In the genomic region with DNA sequence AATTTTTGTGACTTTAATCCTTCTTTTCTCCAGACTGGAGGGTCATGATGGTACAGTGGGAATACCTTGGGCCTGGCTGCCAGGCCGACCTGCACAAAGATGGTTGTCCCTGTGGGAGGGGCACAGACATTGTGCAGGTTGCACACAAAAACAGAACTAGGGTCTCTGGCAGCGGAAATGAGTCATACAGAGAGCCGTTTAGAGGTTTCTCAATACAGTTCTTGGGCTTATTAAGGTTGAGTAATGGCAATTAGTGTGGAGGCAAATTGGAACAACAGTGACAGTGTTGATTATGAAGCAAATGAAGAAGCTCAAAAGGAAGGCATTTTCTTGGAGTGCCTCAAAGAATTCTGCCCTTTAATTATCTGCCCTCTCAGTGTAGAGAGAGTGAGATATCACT, we compare ENCODE assay signal across 26 cellular contexts.
A peak's percentile ranks its signal among the peaks of the same experiment; 100 is the strongest.
DNase-seq lines count a peak whose midpoint lies in the region; ATAC-seq and TF ChIP-seq lines count a peak whose summit lies in the region.
"Had no signal": no experiment of that assay in that cellular context is flagged by ENCODE, and none has a peak within 500 bp of the region (broad histone marks: within the 10 kb centered on the region; RNA-seq: fewer than 3 reads in every experiment).

No MANE protein-coding gene starts in this region.

- CTCF ChIA-PET in CD4-positive, alpha-beta T cell (lab: Charles Lee): no interaction called here
- CTCF ChIA-PET in WTC11 (lab: Charles Lee): no interaction called here

- no peak overlapping the region for H3K27ac ChIP-seq in esophagus muscularis mucosa (replicated peaks in 1 of 4)
- no peak overlapping the region for H3K27ac ChIP-seq in CD4-positive, alpha-beta T cell (ENCODE audit: low read depth, low read length)
- H3K27ac ChIP-seq: A549, RWPE1 had no signal

- no peak for TF ChIP-seq POLR2A in esophagus muscularis mucosa (IDR thresholded peaks at IDR 0.05; ENCODE audit: low read depth)

- intact Hi-C loops in esophagus muscularis mucosa (cut with DNase I): no loop called here
- intact Hi-C loops in CD4-positive, alpha-beta T cell (cut with DNase I, micrococcal nuclease): no loop called here

- H3K4me1 Mint-ChIP-seq in CD4-positive, alpha-beta T cell (ENCODE audit: low read depth): no peaks in the 10 kb centered on the region
- no peaks in the 10 kb centered on the region for H3K4me1 Mint-ChIP-seq in WTC11
- H3K4me1 Mint-ChIP-seq: GM23338, T-cell had no signal

- no peaks in the 10 kb centered on the region for H3K36me3 Mint-ChIP-seq in CD4-positive, alpha-beta T cell (ENCODE audit: low read depth)
- H3K36me3 Mint-ChIP-seq in WTC11: peaks cover 23% of the 10 kb centered on the region
- H3K36me3 Mint-ChIP-seq: T-cell had no signal

- in situ Hi-C loops in KBM-7 (cut with MboI; ENCODE audit: low pct_unique_long_range_greater_than_20kb, low sequenced_read_pairs): no loop called here

- no peak for ATAC-seq in CD4-positive, alpha-beta T cell (ENCODE audit: poor library complexity)
- ATAC-seq in WTC11: no peak
- ATAC-seq: A549, GM23338, SK-N-SH treated with all-trans-retinoic acid at 6 μM for 48 hours, T-cell had no signal

- no peaks in the 10 kb centered on the region for H3K4me1 ChIP-seq in esophagus muscularis mucosa
- H3K4me1 ChIP-seq: A549 had no signal

- H3K27me3 ChIP-seq in esophagus muscularis mucosa: no peaks in the 10 kb centered on the region
- H3K27me3 ChIP-seq in CD4-positive, alpha-beta T cell (ENCODE audit: control insufficient read depth, insufficient read depth, low read length): no peaks in the 10 kb centered on the region

- POLR2A ChIA-PET in CD4-positive, alpha-beta T cell (lab: Charles Lee): no interaction called here
- POLR2A ChIA-PET in WTC11 (lab: Charles Lee): no interaction called here

- H3K36me3 ChIP-seq in esophagus muscularis mucosa: no peaks in the 10 kb centered on the region

- WGBS in esophagus muscularis mucosa: 63% methylated on average over 3 of the region's 3 CpGs

- no peaks in the 10 kb centered on the region for H3K27me3 Mint-ChIP-seq in CD4-positive, alpha-beta T cell
- peaks cover 14% of the 10 kb centered on the region for H3K27me3 Mint-ChIP-seq in WTC11 (ENCODE audit: low read depth)
- H3K27me3 Mint-ChIP-seq: CD4-positive, CD25-positive, alpha-beta regulatory T cell; T-cell had no signal

- no peak overlapping the region for H3K4me3 ChIP-seq in esophagus muscularis mucosa
- H3K4me3 ChIP-seq: A549, GM23338 had no signal

- H3K9me3 ChIP-seq in esophagus muscularis mucosa: peaks cover 0 to 23% (median 15%) of the 10 kb centered on the region in 4 donors
- H3K9me3 ChIP-seq in CD4-positive, alpha-beta T cell (ENCODE audit: control insufficient read depth, low read length): peaks cover 27% of the 10 kb centered on the region

- H3K4me3 Mint-ChIP-seq in CD4-positive, alpha-beta T cell: no peak overlapping the region
- H3K4me3 Mint-ChIP-seq in WTC11: no peak overlapping the region
- H3K4me3 Mint-ChIP-seq: CD4-positive, CD25-positive, alpha-beta regulatory T cell; GM23338; T-cell; T-helper 2 cell treated with Interferon-gamma antibody and Interleukin-4, amounts not matched to agents 5 μg/mL and 100 μg/mL, for 36 hours had no signal

- no peak overlapping the region for H3K27ac Mint-ChIP-seq in CD4-positive, alpha-beta T cell
- H3K27ac Mint-ChIP-seq in WTC11: no peak overlapping the region
- H3K27ac Mint-ChIP-seq: CD4-positive, CD25-positive, alpha-beta regulatory T cell; GM23338; T-cell; T-helper 2 cell treated with Interferon-gamma antibody and Interleukin-4, amounts not matched to agents 5 μg/mL and 100 μg/mL, for 36 hours had no signal

- no peak for TF ChIP-seq EP300 in esophagus muscularis mucosa (IDR thresholded peaks at IDR 0.05)

- TF ChIP-seq CTCF in esophagus muscularis mucosa (IDR thresholded peaks at IDR 0.05) (no peak), WTC11 (IDR thresholded peaks at IDR 0.05) (no peak)
- no peak for TF ChIP-seq CTCF in CD4-positive, alpha-beta T cell (IDR thresholded peaks at IDR 0.05)

- H3K9me3 Mint-ChIP-seq in CD4-positive, alpha-beta T cell: peaks cover 8% of the 10 kb centered on the region
- H3K9me3 Mint-ChIP-seq in WTC11: peaks cover 63% of the 10 kb centered on the region

- peak; percentile 10 to 35 for DNase-seq in AML-193 (lab: John Stamatoyannopoulos, UW)
- peak; percentile 24 for DNase-seq in KBM-7
- DNase-seq in NOMO-1 (lab: John Stamatoyannopoulos, UW; ENCODE audit: unreplicated experiment in 2 of 2): peak; percentile 99
- peak; percentile 55 for DNase-seq in esophagus muscularis mucosa (ENCODE audit: extremely low spot score)
- DNase-seq in CD4-positive, alpha-beta T cell: no peak
- no peak for DNase-seq in WTC11 (ENCODE audit: low spot score)
- DNase-seq in NCI-H2107 treated with DMSO at 0.1 percent for 48 hours (lab: John Stamatoyannopoulos, UW; ENCODE audit: unreplicated experiment): no peak
- DNase-seq: COR-L47, DMS 273 treated with DMSO at 0.1 percent for 48 hours, DMS79 treated with DMSO at 0.1 percent for 48 hours, HCEC 1CT, IMR-90, NCI-H1092, NCI-H1436, NCI-H187 treated with DMSO at 0.1 percent for 48 hours, NCI-H2227 treated with DMSO at 0.1 percent for 48 hours, NCI-H510A, NCI-H774, SHP77 treated with DMSO at 0.1 percent for 48 hours, T-cell had no signal

TF ChIP-seq in WTC11, 78 proteins besides CTCF, POLR2A, EP300 and RAD21:
- TF ChIP-seq, protein P1, sequence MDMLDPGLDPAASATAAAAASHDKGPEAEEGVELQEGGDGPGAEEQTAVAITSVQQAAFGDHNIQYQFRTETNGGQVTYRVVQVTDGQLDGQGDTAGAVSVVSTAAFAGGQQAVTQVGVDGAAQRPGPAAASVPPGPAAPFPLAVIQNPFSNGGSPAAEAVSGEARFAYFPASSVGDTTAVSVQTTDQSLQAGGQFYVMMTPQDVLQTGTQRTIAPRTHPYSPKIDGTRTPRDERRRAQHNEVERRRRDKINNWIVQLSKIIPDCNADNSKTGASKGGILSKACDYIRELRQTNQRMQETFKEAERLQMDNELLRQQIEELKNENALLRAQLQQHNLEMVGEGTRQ (CRISPR knock-in tag; IDR thresholded peaks at IDR 0.05): no peak
- TF ChIP-seq ZBTB43 (CRISPR knock-in tag; IDR thresholded peaks at IDR 0.05) (no peak), SMAD3 (CRISPR knock-in tag; IDR thresholded peaks at IDR 0.05; ENCODE audit: borderline replicate concordance) (no peak), ZNF219 (CRISPR knock-in tag; IDR thresholded peaks at IDR 0.05; ENCODE audit: borderline replicate concordance) (no peak), ZNF416 (CRISPR knock-in tag; IDR thresholded peaks at IDR 0.05) (no peak), PRRX2 (CRISPR knock-in tag; IDR thresholded peaks at IDR 0.05) (no peak), KAT7 (CRISPR knock-in tag; IDR thresholded peaks at IDR 0.05; ENCODE audit: borderline replicate concordance) (no peak), NFE2L1 (CRISPR knock-in tag; IDR thresholded peaks at IDR 0.05) (no peak)
- TF ChIP-seq, protein P2, sequence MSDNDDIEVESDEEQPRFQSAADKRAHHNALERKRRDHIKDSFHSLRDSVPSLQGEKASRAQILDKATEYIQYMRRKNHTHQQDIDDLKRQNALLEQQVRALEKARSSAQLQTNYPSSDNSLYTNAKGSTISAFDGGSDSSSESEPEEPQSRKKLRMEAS (CRISPR knock-in tag; IDR thresholded peaks at IDR 0.05): no peak
- TF ChIP-seq, protein P3, sequence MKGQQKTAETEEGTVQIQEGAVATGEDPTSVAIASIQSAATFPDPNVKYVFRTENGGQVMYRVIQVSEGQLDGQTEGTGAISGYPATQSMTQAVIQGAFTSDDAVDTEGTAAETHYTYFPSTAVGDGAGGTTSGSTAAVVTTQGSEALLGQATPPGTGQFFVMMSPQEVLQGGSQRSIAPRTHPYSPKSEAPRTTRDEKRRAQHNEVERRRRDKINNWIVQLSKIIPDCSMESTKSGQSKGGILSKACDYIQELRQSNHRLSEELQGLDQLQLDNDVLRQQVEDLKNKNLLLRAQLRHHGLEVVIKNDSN (CRISPR knock-in tag; IDR thresholded peaks at IDR 0.05): no peak

Comparison
In these comparisons a context has a peak if more than half of its experiments do, and no peak if none do; other contexts are left out.
1. DNase-seq: peak in AML-193 (2 of 2), KBM-7 (single experiment), NOMO-1 (2 of 2) and esophagus muscularis mucosa (single experiment); none in CD4-positive, alpha-beta T cell (0 of 10), WTC11 (single experiment) and NCI-H2107 treated with DMSO at 0.1 percent for 48 hours (single experiment).